ENCODE assay signal across 25 cellular contexts in the genomic region with DNA sequence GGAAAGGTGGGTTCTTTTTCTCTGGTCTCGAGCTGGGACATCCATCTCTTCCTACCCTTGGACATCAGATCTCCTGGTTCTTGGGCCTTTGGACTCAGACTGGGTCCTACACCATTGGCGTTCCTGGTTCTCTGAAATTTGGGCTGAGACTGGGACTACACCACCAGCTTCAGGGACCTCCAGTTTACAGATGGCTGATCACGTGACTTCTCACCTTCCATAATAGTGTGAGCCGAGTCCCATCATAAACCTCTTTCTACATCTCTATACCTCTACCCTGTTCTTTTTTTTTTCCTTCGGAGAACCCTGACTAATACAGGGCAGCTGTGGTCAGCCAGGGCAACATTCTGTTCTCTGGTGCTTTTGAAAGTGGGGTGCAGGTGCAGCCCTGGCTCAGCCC. TPM values are rescaled to one million over a fixed set of nuclear protein-coding genes. Genes with fewer than 3 reads are reported as not detected.
DNase-seq lines count a peak whose midpoint lies in the region; ATAC-seq, FAIRE-seq and TF ChIP-seq lines count a peak whose summit lies in the region.
"Had no signal": no experiment of that assay in that cellular context is flagged by ENCODE, and none has a peak within 500 bp of the region (broad histone marks: within the 10 kb centered on the region; RNA-seq: fewer than 3 reads in every experiment).

No MANE protein-coding gene starts in this region.

- H3K36me3 ChIP-seq in HepG2 (replicated peaks in 1 of 2; ENCODE audit: control insufficient read depth in 1 of 2, insufficient read depth in 2 of 2, low read length in 2 of 2) (no peaks in the 10 kb centered on the region), right lobe of liver (no peaks in the 10 kb centered on the region), GM12878 (ENCODE audit: control insufficient read depth in 2 of 2, insufficient read depth in 2 of 2, low read length in 1 of 2) (no peaks in the 10 kb centered on the region), osteoblast (ENCODE audit: insufficient read depth, low read length) (no peaks in the 10 kb centered on the region), thyroid gland (no peaks in the 10 kb centered on the region)
- H3K36me3 ChIP-seq: BE2C; BLaER1 treated with 17β-estradiol and CSF1 and Interleukin-3, amounts not matched to agents 10 nM and 100 nM; HAP-1 had no signal

- FAIRE-seq in HepG2 (lab: Jason Lieb, UNC) (no peak), GM12878 (lab: Jason Lieb, UNC) (no peak)
- FAIRE-seq: A549, G401.6, GM18507, H54 had no signal

- intact Hi-C loops in HepG2 (cut with micrococcal nuclease; ENCODE audit: unreplicated experiment) (no loop called here), right lobe of liver (cut with DNase I) (no loop called here), GM12878 (cut with micrococcal nuclease; ENCODE audit: unreplicated experiment) (no loop called here), thyroid gland (cut with DNase I) (no loop called here)

- no peak for TF ChIP-seq POLR2A in HepG2 (IDR thresholded peaks at IDR 0.05; ENCODE audit: insufficient read depth in 1 of 2, low read depth in 2 of 2, low read length in 2 of 2)
- no peak for TF ChIP-seq POLR2A in right lobe of liver (IDR thresholded peaks at IDR 0.05)
- no peak for TF ChIP-seq POLR2A in GM12878 (IDR thresholded peaks at IDR 0.05; ENCODE audit: low read depth, low read length)
- no peak for TF ChIP-seq POLR2A in thyroid gland (IDR thresholded peaks at IDR 0.05)

- ATAC-seq in HepG2 (no peak), right lobe of liver (no peak), GM12878 (no peak)
- ATAC-seq: A549; CD8-positive, alpha-beta T cell had no signal

- CTCF ChIA-PET in HepG2 (lab: Yijun Ruan, JAX; ENCODE audit: low intra/inter-chr PET ratio, low total read pairs) = no interaction called here
- CTCF ChIA-PET in GM12878 (lab: Yijun Ruan, JAX) = interaction anchor here (0.7 kb wide), 1 partner anchor 756 kb away, joined by 3 read pairs; no protein-coding TSS in a partner anchor

- H3K9ac ChIP-seq in HepG2 (ENCODE audit: insufficient read depth, low read depth, low read length) (no peak overlapping the region), GM12878 (ENCODE audit: control insufficient read depth, insufficient read depth, low read length) (no peak overlapping the region)
- H3K9ac ChIP-seq: BLaER1 treated with 17β-estradiol and CSF1 and Interleukin-3, amounts not matched to agents 10 nM and 100 nM had no signal

- no TSS peak for BruUV-seq in HepG2 (replicated peaks; lab: Mats Ljungman, UMichigan)
- BruUV-seq in GM12878 (replicated peaks; lab: Mats Ljungman, UMichigan) = no TSS peak

- peaks cover 10 to 53% of the 10 kb centered on the region in 2 experiments for H3K27me3 ChIP-seq in HepG2 (ENCODE audit: control insufficient read depth in 1 of 2, insufficient read depth in 2 of 2, low read length in 2 of 2)
- no peaks in the 10 kb centered on the region for H3K27me3 ChIP-seq in right lobe of liver
- no peaks in the 10 kb centered on the region; a peak in 2 of 4 replicates for H3K27me3 ChIP-seq in GM12878 (replicated peaks in 1 of 2; ENCODE audit: control insufficient read depth in 2 of 2, insufficient read depth in 2 of 2, low read length in 1 of 2)
- peaks cover 5% of the 10 kb centered on the region for H3K27me3 ChIP-seq in osteoblast (ENCODE audit: insufficient read depth, low read length)
- H3K27me3 ChIP-seq in thyroid gland = no peaks in the 10 kb centered on the region
- H3K27me3 ChIP-seq: BE2C; BLaER1 treated with 17β-estradiol and CSF1 and Interleukin-3, amounts not matched to agents 10 nM and 100 nM had no signal

- no peak overlapping the region for H3K4me3 ChIP-seq in HepG2 (replicated peaks in 1 of 3; ENCODE audit: insufficient read depth in 1 of 3, low read depth in 2 of 3, low read length in 3 of 3)
- no peak overlapping the region for H3K4me3 ChIP-seq in right lobe of liver
- no peak overlapping the region for H3K4me3 ChIP-seq in GM12878
- no peak overlapping the region for H3K4me3 ChIP-seq in osteoblast (ENCODE audit: insufficient read depth, low read length)
- no peak overlapping the region for H3K4me3 ChIP-seq in thyroid gland (replicated peaks in 1 of 3)
- H3K4me3 ChIP-seq: A549; BLaER1 treated with 17β-estradiol and CSF1 and Interleukin-3, amounts not matched to agents 10 nM and 100 nM; HAP-1 had no signal

- H4K20me1 ChIP-seq in HepG2 (ENCODE audit: insufficient read depth, low read length) = no peaks in the 10 kb centered on the region
- H4K20me1 ChIP-seq in GM12878 (ENCODE audit: control insufficient read depth, insufficient read depth) = no peaks in the 10 kb centered on the region
- H4K20me1 ChIP-seq in osteoblast (ENCODE audit: insufficient read depth, low read length) = no peaks in the 10 kb centered on the region
- H4K20me1 ChIP-seq: BLaER1 treated with 17β-estradiol and CSF1 and Interleukin-3, amounts not matched to agents 10 nM and 100 nM had no signal

- no peak for TF ChIP-seq CTCF in HepG2 (CRISPR knock-in tag; IDR thresholded peaks at IDR 0.05)
- no peak for TF ChIP-seq CTCF in right lobe of liver (IDR thresholded peaks at IDR 0.05)
- no peak for TF ChIP-seq CTCF in GM12878 (IDR thresholded peaks at IDR 0.05 in 2 of 3, conservative IDR thresholded peaks at IDR 0.05 in 1 of 3; ENCODE audit: control insufficient read depth in 2 of 3, extremely low read depth in 1 of 3, insufficient read depth in 1 of 3, low read depth in 3 of 3, low read length in 3 of 3)
- no peak for TF ChIP-seq CTCF in osteoblast (IDR thresholded peaks at IDR 0.05; ENCODE audit: extremely low read depth, low read depth, low read length)
- no peak for TF ChIP-seq CTCF in thyroid gland (IDR thresholded peaks at IDR 0.05)

- no peaks in the 10 kb centered on the region for H3K9me3 ChIP-seq in HepG2 (ENCODE audit: low read length)
- H3K9me3 ChIP-seq in right lobe of liver = no peaks in the 10 kb centered on the region
- H3K9me3 ChIP-seq in GM12878 (replicated peaks; ENCODE audit: control insufficient read depth, insufficient read depth, low read length) = no peaks in the 10 kb centered on the region; the same call in 2 of the 3 replicates
- H3K9me3 ChIP-seq in osteoblast (ENCODE audit: low read depth, low read length) = no peaks in the 10 kb centered on the region
- no peaks in the 10 kb centered on the region for H3K9me3 ChIP-seq in thyroid gland
- H3K9me3 ChIP-seq: A549, BE2C, Caco-2, HAP-1 had no signal

- no peak overlapping the region for H3K27ac ChIP-seq in HepG2 (ENCODE audit: extremely low read length, insufficient read depth, low read length)
- H3K27ac ChIP-seq in right lobe of liver = no peak overlapping the region
- H3K27ac ChIP-seq in GM12878 (ENCODE audit: control insufficient read depth, insufficient read depth) = no peak overlapping the region
- H3K27ac ChIP-seq in osteoblast (ENCODE audit: low read depth, low read length) = no peak overlapping the region
- peak overlapping the region; percentile 46 to 65 (median 54) for H3K27ac ChIP-seq in thyroid gland
- H3K27ac ChIP-seq: A549; BLaER1 treated with 17β-estradiol and CSF1 and Interleukin-3, amounts not matched to agents 10 nM and 100 nM had no signal

- DNase-seq in HepG2 (ENCODE audit: low spot score) = no peak
- no peak for DNase-seq in right lobe of liver
- no peak for DNase-seq in GM12878 (ENCODE audit: low read depth, low spot score)
- DNase-seq in osteoblast (ENCODE audit: insufficient read length, low spot score, missing footprints) = peak; percentile 61
- DNase-seq in thyroid gland = no peak
- no peak for DNase-seq in NCI-H69 (lab: John Stamatoyannopoulos, UW)
- no peak for DNase-seq in NCI-H748 (lab: John Stamatoyannopoulos, UW; ENCODE audit: unreplicated experiment)
- no peak for DNase-seq in epidermal melanocyte (ENCODE audit: insufficient read length, low spot score)
- DNase-seq: 8988T; ACHN; AML-193; BE2C; Caco-2; CD4-positive, CD25-positive, alpha-beta regulatory T cell; DMS153; DND-41; GOT3; HFFc6 had no signal

- H3K79me2 ChIP-seq in HepG2 (ENCODE audit: insufficient read depth, low read length) (no peaks in the 10 kb centered on the region), GM12878 (ENCODE audit: control insufficient read depth, insufficient read depth, low read length) (no peaks in the 10 kb centered on the region), osteoblast (ENCODE audit: insufficient read depth, low read length) (no peaks in the 10 kb centered on the region)

- SMC1A ChIA-PET in GM12878 (lab: Charles Lee; ENCODE audit: uncharacterized antibody, unreplicated experiment) = no interaction called here

- in situ Hi-C loops in HepG2 (cut with HindIII; ENCODE audit: extremely low pct_ligation_motif_present, low pct_unique_long_range_greater_than_20kb) (no loop called here), GM12878 (cut with MboI) (no loop called here)

- POLR2A ChIA-PET in HepG2 (lab: Yijun Ruan, JAX) (no interaction called here), GM12878 (lab: Charles Lee) (no interaction called here)

- no peak for TF ChIP-seq EP300 in HepG2 (IDR thresholded peaks at IDR 0.05; ENCODE audit: low read depth in 2 of 2, low read length in 2 of 2)
- no peak for TF ChIP-seq EP300 in HepG2 (CRISPR knock-in tag; IDR thresholded peaks at IDR 0.05; ENCODE audit: borderline replicate concordance)
- no peak for TF ChIP-seq EP300 in GM12878 (IDR thresholded peaks at IDR 0.05; ENCODE audit: borderline replicate concordance in 1 of 2, control insufficient read depth in 1 of 2, low read depth in 2 of 2, low read length in 2 of 2)

- RAD21 ChIA-PET in GM12878 (lab: Charles Lee; ENCODE audit: unreplicated experiment) = no interaction called here

- no peak for TF ChIP-seq RAD21 in HepG2 (CRISPR knock-in tag; IDR thresholded peaks at IDR 0.05)
- no peak for TF ChIP-seq RAD21 in GM12878 (IDR thresholded peaks at IDR 0.05; ENCODE audit: insufficient read depth, low read depth, low read length)

- H3K4me1 ChIP-seq in HepG2 (ENCODE audit: insufficient read depth, low read length) = peaks cover 25% of the 10 kb centered on the region
- no peaks in the 10 kb centered on the region for H3K4me1 ChIP-seq in right lobe of liver
- H3K4me1 ChIP-seq in GM12878 (ENCODE audit: control insufficient read depth, insufficient read depth, low read length) = peaks cover 8% of the 10 kb centered on the region
- no peaks in the 10 kb centered on the region for H3K4me1 ChIP-seq in osteoblast (ENCODE audit: insufficient read depth, low read length)
- H3K4me1 ChIP-seq in thyroid gland = peaks cover 6 to 16% of the 10 kb centered on the region in 2 donors
- H3K4me1 ChIP-seq: A549, HAP-1 had no signal

- H3K4me2 ChIP-seq in HepG2 (ENCODE audit: low read depth, low read length) (no peak overlapping the region), GM12878 (ENCODE audit: control insufficient read depth, insufficient read depth) (no peak overlapping the region), osteoblast (ENCODE audit: insufficient read depth, low read length) (no peak overlapping the region)
- H3K4me2 ChIP-seq: A549 had no signal

- WGBS in HepG2 (ENCODE audit: low lambda C conversion rate) = 49% methylated on average over 5 of the region's 5 CpGs
- WGBS in right lobe of liver (ENCODE audit: insufficient coverage, low coverage, low lambda C conversion rate, missing lambda C conversion rate) = 89% methylated on average over 5 of the region's 5 CpGs
- 15% methylated on average over 5 of the region's 5 CpGs for WGBS in GM12878 (ENCODE audit: insufficient coverage, insufficient replicate concordance, low lambda C conversion rate, missing lambda C conversion rate)
- 91 to 95% methylated on average over 5 of the region's 5 CpGs for WGBS in thyroid gland, 2 donors

- H2AFZ ChIP-seq in HepG2 (ENCODE audit: low read length) = no peak overlapping the region
- no peak overlapping the region for H2AFZ ChIP-seq in GM12878 (ENCODE audit: control insufficient read depth, low read depth, low read length)
- H2AFZ ChIP-seq in osteoblast (ENCODE audit: low read length) = no peak overlapping the region

RNA-seq across cellular contexts. Expression of a gene that starts 27.2 kb away (rescaled TPM):
- total RNA-seq in HepG2 (2016; rRNA removed; fragmentation: Illumina TruSeq; extraction: Trizol) (19.2 and 29.2 TPM in 2 replicates), right lobe of liver (100 to 1,000 TPM; 105 to 165 (median 131) TPM), GM12878 (2014; rRNA removed) (12.3 and 14.3 TPM in 2 replicates), GM12878 (2014; rRNA removed; fragmentation: Illumina TruSeq; extraction: Trizol) (2.9 and 3.4 TPM in 2 replicates), GM12878 (2021) (32.1 and 36.8 TPM in 2 replicates), osteoblast (25.3 and 26.4 TPM in 2 replicates), thyroid gland (10 to 100 TPM; 39.4 to 81.3 (median 67.4) TPM)
- total RNA-seq in HepG2 (2016; cell fraction: cytosol; rRNA removed; fragmentation: Illumina TruSeq; extraction: Trizol; ENCODE audit: low read depth) = 24.1 and 24.5 TPM in 2 replicates
- 16.2 and 29.2 TPM in 2 replicates for total RNA-seq in HepG2 (2016; cell fraction: insoluble cytoplasmic fraction; rRNA removed; fragmentation: Illumina TruSeq; extraction: Trizol)
- 50.6 and 51.0 TPM in 2 replicates for total RNA-seq in HepG2 (2016; cell fraction: membrane; rRNA removed; fragmentation: Illumina TruSeq; extraction: Trizol)
- 14.5 and 14.9 TPM in 2 replicates for total RNA-seq in HepG2 (2016; cell fraction: nucleus; rRNA removed; fragmentation: Illumina TruSeq; extraction: Trizol)
- polyA plus RNA-seq in HepG2 (2011; rRNA removed) (18.9 and 23.8 TPM in 2 replicates), GM12878 (2011; rRNA removed) (3.7 and 8.0 TPM in 2 replicates), GM12878 (2014; fragmentation: Illumina TruSeq; extraction: Trizol) (1.1 and 4.2 TPM in 2 replicates), GM12878 (2014; fragmentation: Nextera tagmentation; extraction: Ambion mirVana) (1 to 10 TPM in 1 of 2 experiments, under 1 TPM in 1; 0.89 to 2.9 TPM), GM12878 (2014; rRNA removed) (18.5 TPM in 2 replicates), GM12878 (2016; fragmentation: Nextera tagmentation; extraction: Ambion mirVana) (10 to 100 TPM; 24.1 to 28.3 TPM)
- 20.3 and 28.6 TPM in 2 replicates for polyA plus RNA-seq in HepG2 (2011; cell fraction: cytosol; rRNA removed)
- 25.5 and 28.6 TPM in 2 replicates for polyA plus RNA-seq in HepG2 (2011; cell fraction: nucleus; rRNA removed)
- polyA plus RNA-seq in HepG2 (2012) = 42.6 and 48.4 TPM in 2 replicates
- 68.3 and 74.3 TPM in 2 replicates for polyA plus RNA-seq in HepG2 (2016; cell fraction: cytosol; fragmentation: Illumina TruSeq; extraction: Trizol; ENCODE audit: low read depth)
- 28.2 and 39.1 TPM in 2 replicates for polyA plus RNA-seq in HepG2 (2016; cell fraction: insoluble cytoplasmic fraction; fragmentation: Illumina TruSeq; extraction: Trizol; ENCODE audit: low read depth)
- 81.0 and 95.6 TPM in 2 replicates for polyA plus RNA-seq in HepG2 (2016; cell fraction: membrane; fragmentation: Illumina TruSeq; extraction: Trizol; ENCODE audit: low read depth)
- 27.8 and 30.7 TPM in 2 replicates for polyA plus RNA-seq in HepG2 (2016; cell fraction: nucleus; fragmentation: Illumina TruSeq; extraction: Trizol; ENCODE audit: insufficient read depth, low read depth)
- polyA minus RNA-seq in HepG2 (2011; rRNA and poly(A)+ RNA removed; ENCODE audit: low replicate concordance) = 26.4 and 69.1 TPM in 2 replicates
- 27.2 and 30.5 TPM in 2 replicates for polyA minus RNA-seq in HepG2 (2011; cell fraction: cytosol; rRNA and poly(A)+ RNA removed)
- polyA minus RNA-seq in HepG2 (2011; cell fraction: nucleus; rRNA and poly(A)+ RNA removed) = 13.6 and 15.8 TPM in 2 replicates
- 23.7 and 25.5 TPM in 2 replicates for total RNA-seq in GM12878 (2013; cell fraction: nucleolus; rRNA removed)
- 7.1 TPM for polyA plus RNA-seq in GM12878 (2011; ENCODE audit: low read depth)
- 17.2 and 20.7 TPM in 2 replicates for polyA plus RNA-seq in GM12878 (2011; cell fraction: cytosol; rRNA removed)
- polyA plus RNA-seq in GM12878 (2011; cell fraction: nucleus; rRNA removed) = 28.6 and 32.8 TPM in 2 replicates
- 19.3 and 28.5 TPM in 2 replicates for polyA plus RNA-seq in GM12878 (2012)
- 7.2 and 23.3 TPM in 2 replicates for polyA minus RNA-seq in GM12878 (2011; rRNA and poly(A)+ RNA removed)
- polyA minus RNA-seq in GM12878 (2011; cell fraction: cytosol; rRNA and poly(A)+ RNA removed) = 12.4 and 14.7 TPM in 2 replicates
- polyA minus RNA-seq in GM12878 (2011; cell fraction: nucleus; rRNA and poly(A)+ RNA removed) = 11.0 and 14.4 TPM in 2 replicates

Comparison
In these comparisons a context has a peak if more than half of its experiments do, and no peak if none do; other contexts are left out.
1. H3K27ac ChIP-seq: peak in thyroid gland (3 of 3); none in HepG2 (single experiment), right lobe of liver (0 of 3), GM12878 (single experiment) and osteoblast (single experiment).